In genomic region chr6:30556964-30557682, GRCh38 we compare ENCODE assay signal across 8 cellular contexts. TPM values are rescaled to one million over a fixed set of nuclear protein-coding genes. Genes with fewer than 3 reads are reported as not detected.
DNase-seq lines count a peak whose midpoint lies in the region; ATAC-seq, FAIRE-seq and TF ChIP-seq lines count a peak whose summit lies in the region.

A gene with protein sequence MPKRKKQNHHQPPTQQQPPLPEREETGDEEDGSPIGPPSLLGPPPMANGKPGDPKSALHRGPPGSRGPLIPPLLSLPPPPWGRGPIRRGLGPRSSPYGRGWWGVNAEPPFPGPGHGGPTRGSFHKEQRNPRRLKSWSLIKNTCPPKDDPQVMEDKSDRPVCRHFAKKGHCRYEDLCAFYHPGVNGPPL (plus strand): TSS chr6:30557295. CDS start chr6:30557345, 50 bp downstream.

- FAIRE-seq in HTR-8/SVneo (lab: Jason Lieb, UNC), result no peak
- peak; percentile 95 for FAIRE-seq in endothelial cell of umbilical vein (lab: Jason Lieb, UNC)

- ATAC-seq in GM21367 (IDR thresholded peaks at IDR 0.05; ENCODE audit: unreplicated experiment), result peak; percentile 35
- ATAC-seq in activated CD8-positive, alpha-beta memory T cell treated with anti-CD3 and anti-CD28 coated beads, Interleukin-2, amount 10 ng/mL, durations not matched to agents 7 days and 5 days, result peak; percentile 65

- dilution Hi-C loops in endothelial cell of umbilical vein (cut with MboI; ENCODE audit: extremely low pct_ligation_motif_present, low sequenced_read_pairs), result no loop called here

- peaks cover 34% of the 10 kb centered on the region for H3K4me1 Mint-ChIP-seq in activated CD8-positive, alpha-beta memory T cell treated with anti-CD3 and anti-CD28 coated beads, Interleukin-2, amount 10 ng/mL, durations not matched to agents 7 days and 5 days

- H3K79me2 ChIP-seq in endothelial cell of umbilical vein (ENCODE audit: control insufficient read depth, insufficient read depth, low read length), result peaks cover 16% of the 10 kb centered on the region

- DNase-seq in Caki2 (ENCODE audit: low read depth), result peak; percentile 46
- DNase-seq in HTR-8/SVneo (ENCODE audit: insufficient read length, low spot score), result peak; percentile 87
- peak; percentile 92 for DNase-seq in NOMO-1 treated with dmso at 0.1 percent for 144 hours (lab: John Stamatoyannopoulos, UW; ENCODE audit: unreplicated experiment)
- peak; percentile 90 for DNase-seq in activated CD8-positive, alpha-beta memory T cell treated with anti-CD3 and anti-CD28 coated beads, Interleukin-2, amount 10 ng/mL, durations not matched to agents 7 days and 5 days
- peak; percentile 85 for DNase-seq in endothelial cell of umbilical vein (ENCODE audit: low read depth, low spot score)
- DNase-seq in stimulated activated CD8-positive, alpha-beta memory T cell treated with anti-CD3 and anti-CD28 coated beads, Interleukin-4, amount 100 ng/mL, for 48 hours, result peak; percentile 90

- peak within 1 kb of the TSS; percentile 83 for H3K4me2 ChIP-seq in endothelial cell of umbilical vein (ENCODE audit: insufficient read depth, low read length)

- TSS peak; percentile 38 for BruUV-seq in endothelial cell of umbilical vein (replicated peaks; lab: Mats Ljungman, UMichigan)

- H3K36me3 ChIP-seq in endothelial cell of umbilical vein (ENCODE audit: control insufficient read depth in 2 of 2, extremely low read depth in 1 of 2, insufficient read depth in 2 of 2, low read length in 2 of 2), result peaks cover 0 to 13% of the 10 kb centered on the region in 2 experiments

- TF ChIP-seq CTCF in endothelial cell of umbilical vein (IDR thresholded peaks at IDR 0.05; ENCODE audit: extremely low read depth in 1 of 2, insufficient read depth in 1 of 2, low read depth in 1 of 2, low read length in 2 of 2), result no peak

- no peaks in the 10 kb centered on the region for H3K9me3 Mint-ChIP-seq in activated CD8-positive, alpha-beta memory T cell treated with anti-CD3 and anti-CD28 coated beads, Interleukin-2, amount 10 ng/mL, durations not matched to agents 7 days and 5 days (ENCODE audit: low read depth)

- POLR2A ChIA-PET in endothelial cell of umbilical vein (lab: Charles Lee), result interaction anchor here (0.6 to 2.1 kb wide), 2 partner anchors 14 to 557 kb away, joined by 4 to 9 read pairs; partner anchors contain the start of genes ABCF1 and PSORS1C1

- in situ Hi-C loops in Caki2 (cut with HindIII; ENCODE audit: low pct_unique_long_range_greater_than_20kb, low sequenced_read_pairs), result no loop called here

- CTCF ChIA-PET in activated CD8-positive, alpha-beta memory T cell treated with anti-CD3 and anti-CD28 coated beads, Interleukin-2, amount 10 ng/mL, durations not matched to agents 7 days and 5 days (lab: Charles Lee), result interaction anchor here (0.7 to 3.0 kb wide), 10 partner anchors 9 to 173 kb away, joined by 3 to 17 read pairs (median 4); partner anchors contain the start of gene ABCF1
- CTCF ChIA-PET in endothelial cell of umbilical vein (lab: Charles Lee), result interaction anchor here (0.9 to 4.9 kb wide), 8 partner anchors 12 to 115 kb away, joined by 3 to 65 read pairs (median 7); partner anchors contain the start of genes ABCF1 and DHX16

- peak; percentile 55 for TF ChIP-seq POLR2A in endothelial cell of umbilical vein (IDR thresholded peaks at IDR 0.05; ENCODE audit: low read depth, low read length)

- intact Hi-C loops in endothelial cell of umbilical vein (cut with micrococcal nuclease), result loop anchor here (1.0 kb wide), 4 partner anchors 14 to 130 kb away; partner anchors contain the start of genes ABCF1, MRPS18B and PPP1R10

- peak within 1 kb of the TSS; percentile 94 for H2AFZ ChIP-seq in endothelial cell of umbilical vein (ENCODE audit: low read depth, low read length)

- H3K27me3 Mint-ChIP-seq in activated CD8-positive, alpha-beta memory T cell treated with anti-CD3 and anti-CD28 coated beads, Interleukin-2, amount 10 ng/mL, durations not matched to agents 7 days and 5 days, result no peaks in the 10 kb centered on the region

- no peaks in the 10 kb centered on the region for H4K20me1 ChIP-seq in endothelial cell of umbilical vein (replicated peaks; ENCODE audit: control insufficient read depth, extremely low read depth, insufficient read depth, low read length)

- H3K4me1 ChIP-seq in endothelial cell of umbilical vein (ENCODE audit: control insufficient read depth, extremely low read depth, insufficient read depth, low read length), result peaks cover 19% of the 10 kb centered on the region
- H3K4me1 ChIP-seq in mononuclear cell (ENCODE audit: insufficient read depth, low read length), result peaks cover 24% of the 10 kb centered on the region

- no peaks in the 10 kb centered on the region for H3K27me3 ChIP-seq in endothelial cell of umbilical vein (ENCODE audit: control insufficient read depth in 2 of 2, insufficient read depth in 2 of 2, low read length in 2 of 2)
- H3K27me3 ChIP-seq in mononuclear cell (ENCODE audit: insufficient read depth, low read length), result no peaks in the 10 kb centered on the region

- peak within 1 kb of the TSS; percentile 86 for H3K9ac ChIP-seq in endothelial cell of umbilical vein (replicated peaks; ENCODE audit: extremely low read depth, insufficient read depth, low read length)

- no peaks in the 10 kb centered on the region for H3K9me1 ChIP-seq in endothelial cell of umbilical vein (replicated peaks; ENCODE audit: control insufficient read depth, extremely low read depth, insufficient read depth, low read length)

- H3K9me3 ChIP-seq in endothelial cell of umbilical vein (replicated peaks; ENCODE audit: control insufficient read depth, insufficient read depth, low read length), result no peaks in the 10 kb centered on the region
- H3K9me3 ChIP-seq in mononuclear cell (ENCODE audit: low read depth, low read length), result no peaks in the 10 kb centered on the region

- peak within 1 kb of the TSS; percentile 84 for H3K27ac ChIP-seq in endothelial cell of umbilical vein (ENCODE audit: insufficient read depth, low read depth, low read length)

- peak within 1 kb of the TSS; percentile 100 for H3K27ac Mint-ChIP-seq in activated CD8-positive, alpha-beta memory T cell treated with anti-CD3 and anti-CD28 coated beads, Interleukin-2, amount 10 ng/mL, durations not matched to agents 7 days and 5 days

- peak within 1 kb of the TSS; percentile 98 for H3K4me3 Mint-ChIP-seq in activated CD8-positive, alpha-beta memory T cell treated with anti-CD3 and anti-CD28 coated beads, Interleukin-2, amount 10 ng/mL, durations not matched to agents 7 days and 5 days

- H3K4me3 ChIP-seq in endothelial cell of umbilical vein (replicated peaks in 1 of 3; ENCODE audit: insufficient read depth in 1 of 3, low read depth in 1 of 3, low read length in 3 of 3) (peak within 1 kb of the TSS; percentile 39 to 93 (median 52)), mononuclear cell (ENCODE audit: low read length) (peak within 1 kb of the TSS; percentile 67)

- H3K36me3 Mint-ChIP-seq in activated CD8-positive, alpha-beta memory T cell treated with anti-CD3 and anti-CD28 coated beads, Interleukin-2, amount 10 ng/mL, durations not matched to agents 7 days and 5 days, result peaks cover 26% of the 10 kb centered on the region

TF ChIP-seq in endothelial cell of umbilical vein, 7 proteins besides CTCF, POLR2A, EP300 and RAD21:
- TF ChIP-seq MYC (IDR thresholded peaks at IDR 0.05; ENCODE audit: low read depth, low read length) (no peak), EZH2 (IDR thresholded peaks at IDR 0.05; ENCODE audit: borderline replicate concordance, low read depth, low read length, severe bottlenecking) (no peak), FOS (IDR thresholded peaks at IDR 0.05; ENCODE audit: borderline replicate concordance, insufficient read depth, low read length) (no peak), POLR2AphosphoS5 (IDR thresholded peaks at IDR 0.05; ENCODE audit: insufficient read depth, low read depth, low read length) (peak; percentile 64)
- TF ChIP-seq, protein P1, sequence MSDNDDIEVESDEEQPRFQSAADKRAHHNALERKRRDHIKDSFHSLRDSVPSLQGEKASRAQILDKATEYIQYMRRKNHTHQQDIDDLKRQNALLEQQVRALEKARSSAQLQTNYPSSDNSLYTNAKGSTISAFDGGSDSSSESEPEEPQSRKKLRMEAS (IDR thresholded peaks at IDR 0.05; ENCODE audit: insufficient read depth, insufficient read length), result no peak

RNA-seq across cellular contexts. Expression of the gene that starts here (rescaled TPM):
- total RNA-seq in Caki2 (2014; rRNA removed; shearing (Covaris generic); ENCODE audit: low replicate concordance), result 12.7 TPM in 1 of 2 replicates, not detected in the other
- 10 to 100 TPM; 19.5 to 23.6 TPM for total RNA-seq in activated CD8-positive, alpha-beta memory T cell treated with anti-CD3 and anti-CD28 coated beads, Interleukin-2, amount 10 ng/mL, durations not matched to agents 7 days and 5 days
- total RNA-seq in endothelial cell of umbilical vein (10.6 and 12.0 TPM in 2 replicates), mononuclear cell (6.8 TPM)
- 22.3 and 23.3 TPM in 2 replicates for polyA plus RNA-seq in endothelial cell of umbilical vein
- 12.1 and 12.9 TPM in 2 replicates for polyA plus RNA-seq in endothelial cell of umbilical vein (2011; cell fraction: cytosol; rRNA removed)
- 13.5 and 15.0 TPM in 2 replicates for polyA plus RNA-seq in endothelial cell of umbilical vein (2011; cell fraction: nucleus; rRNA removed)
- polyA plus RNA-seq in endothelial cell of umbilical vein (2012), result 6.6 and 8.4 TPM in 2 replicates
- 15.3 and 22.2 TPM in 2 replicates for polyA minus RNA-seq in endothelial cell of umbilical vein
- 22.1 TPM for polyA minus RNA-seq in endothelial cell of umbilical vein (2011; cell fraction: cytosol; rRNA and poly(A)+ RNA removed)
- polyA minus RNA-seq in endothelial cell of umbilical vein (2011; cell fraction: nucleus; rRNA and poly(A)+ RNA removed), result 7.6 and 12.0 TPM in 2 replicates

Comparison
In these comparisons a context has a peak if more than half of its experiments do, and no peak if none do; other contexts are left out.
1. Peak in every context shown above with its lines: DNase-seq, ATAC-seq, H3K4me3 ChIP-seq and H3K27ac ChIP-seq.